14 cellular contexts compared by ENCODE assay signal in genomic region chr2:103132536-103133217, GRCh38.
DNase-seq lines count a peak whose midpoint lies in the region; ATAC-seq, FAIRE-seq and TF ChIP-seq lines count a peak whose summit lies in the region.
"Had no signal": no experiment of that assay in that cellular context is flagged by ENCODE, and none has a peak within 500 bp of the region (broad histone marks: within the 10 kb centered on the region; RNA-seq: fewer than 3 reads in every experiment).

No MANE protein-coding gene starts in this region.

- no peak for FAIRE-seq in GM12892 (lab: Jason Lieb, UNC)
- FAIRE-seq: bronchial epithelial cell, keratinocyte had no signal

- peaks cover 4% of the 10 kb centered on the region for H3K9me3 Mint-ChIP-seq in activated T-helper 17 cell treated with anti-CD3 and anti-CD28 coated beads, Interleukin-2, amount 50 U/mL, for 72 hours

- H3K4me3 Mint-ChIP-seq in activated T-helper 17 cell treated with anti-CD3 and anti-CD28 coated beads, Interleukin-2, amount 50 U/mL, for 72 hours: no peak overlapping the region
- H3K4me3 Mint-ChIP-seq: CD4-positive, CD25-positive, alpha-beta regulatory T cell had no signal

- H3K4me1 Mint-ChIP-seq in activated T-helper 17 cell treated with anti-CD3 and anti-CD28 coated beads, Interleukin-2, amount 50 U/mL, for 72 hours: no peaks in the 10 kb centered on the region
- H3K4me1 Mint-ChIP-seq: CD4-positive, CD25-positive, alpha-beta regulatory T cell had no signal

- no peak overlapping the region for H3K27ac Mint-ChIP-seq in activated T-helper 17 cell treated with anti-CD3 and anti-CD28 coated beads, Interleukin-2, amount 50 U/mL, for 72 hours
- H3K27ac Mint-ChIP-seq: CD4-positive, CD25-positive, alpha-beta regulatory T cell had no signal

- no peaks in the 10 kb centered on the region for H3K27me3 Mint-ChIP-seq in activated T-helper 17 cell treated with anti-CD3 and anti-CD28 coated beads, Interleukin-2, amount 50 U/mL, for 72 hours
- H3K27me3 Mint-ChIP-seq: CD4-positive, CD25-positive, alpha-beta regulatory T cell had no signal

- ATAC-seq in GM18868 (IDR thresholded peaks at IDR 0.05; ENCODE audit: unreplicated experiment) (peak; percentile 90), GM21526 (IDR thresholded peaks at IDR 0.05; ENCODE audit: low FRiP score, unreplicated experiment) (peak; percentile 93), HG03135 (IDR thresholded peaks at IDR 0.05; ENCODE audit: unreplicated experiment) (peak; percentile 90)
- peak; percentile 19 for ATAC-seq in activated T-helper 17 cell treated with anti-CD3 and anti-CD28 coated beads, Interleukin-2, amount 50 U/mL, for 72 hours (replicated peaks)
- ATAC-seq: esophagus mucosa had no signal

- no peak for DNase-seq in SKM-1 treated with dmso at 0.1 percent for 144 hours (lab: John Stamatoyannopoulos, UW; ENCODE audit: unreplicated experiment)
- DNase-seq in GM12892 (ENCODE audit: insufficient read length): no peak
- no peak for DNase-seq in SIG-M5 treated with dmso at 0.1 percent for 504 hours (lab: John Stamatoyannopoulos, UW; ENCODE audit: unreplicated experiment)
- no peak for DNase-seq in NCI-H1694 treated with DMSO at 0.1 percent for 48 hours (lab: John Stamatoyannopoulos, UW)
- DNase-seq: activated CD8-positive, alpha-beta memory T cell treated with anti-CD3 and anti-CD28 coated beads, Interleukin-2, amount 50 U/mL, for 48 hours; NCI-H526 treated with DMSO at 0.1 percent for 48 hours had no signal

- no peaks in the 10 kb centered on the region for H3K36me3 Mint-ChIP-seq in activated T-helper 17 cell treated with anti-CD3 and anti-CD28 coated beads, Interleukin-2, amount 50 U/mL, for 72 hours (ENCODE audit: low read depth)
- H3K36me3 Mint-ChIP-seq: CD4-positive, CD25-positive, alpha-beta regulatory T cell had no signal

- no peak for TF ChIP-seq POLR2A in GM12892 (IDR thresholded peaks at IDR 0.05; ENCODE audit: low read depth, low read length)

Comparison
In these comparisons a context has a peak if more than half of its experiments do, and no peak if none do; other contexts are left out.
1. ATAC-seq: peak in every context shown above with its lines; median percentile 93 in GM21526; 90 in GM18868; 90 in HG03135; 19 in activated T-helper 17 cell treated with anti-CD3 and anti-CD28 coated beads, Interleukin-2, amount 50 U/mL, for 72 hours.